18 cellular contexts compared by ENCODE assay signal in genomic region chr6:2732503-2733089, GRCh38. TPM values are rescaled to one million over a fixed set of nuclear protein-coding genes. Genes with fewer than 3 reads are reported as not detected.
DNase-seq lines count a peak whose midpoint lies in the region; ATAC-seq and TF ChIP-seq lines count a peak whose summit lies in the region.
"Had no signal": no experiment of that assay in that cellular context is flagged by ENCODE, and none has a peak within 500 bp of the region (broad histone marks: within the 10 kb centered on the region; RNA-seq: fewer than 3 reads in every experiment).

No MANE protein-coding gene starts in this region.

- no peak for ATAC-seq in IMR-90 (ENCODE audit: low read depth)
- peak; percentile 28 for ATAC-seq in left lung
- ATAC-seq in stimulated activated memory B cell treated with anti-CD40 and anti-IgM and Interleukin-4, amounts not matched to agents 10 μg/mL and 1 μg/mL and 100 μg/mL, for 72 hours = no peak

- no peaks in the 10 kb centered on the region for H3K9me3 Mint-ChIP-seq in stimulated activated memory B cell treated with anti-CD40 and anti-IgM and Interleukin-4, amounts not matched to agents 10 μg/mL and 1 μg/mL and 100 μg/mL, for 72 hours
- H3K9me3 Mint-ChIP-seq: activated T-cell treated with anti-CD3 and anti-CD28 coated beads, Interleukin-2, amount 50 U/mL, for 72 hours; stimulated activated naive CD8-positive, alpha-beta T cell treated with anti-CD3 and anti-CD28 coated beads, Interleukin-15, amount 100 ng/mL, for 72 hours; T-helper 2 cell treated with Interferon-gamma antibody and Interleukin-4, amounts not matched to agents 5 μg/mL and 100 μg/mL, for 36 hours had no signal

- no peak overlapping the region for H2BK5ac ChIP-seq in IMR-90 (ENCODE audit: low read depth, low read length, poor library complexity, severe bottlenecking)

- TF ChIP-seq CTCF in IMR-90 (conservative IDR thresholded peaks at IDR 0.05; ENCODE audit: low read depth, low read length) = no peak
- no peak for TF ChIP-seq CTCF in left lung (IDR thresholded peaks at IDR 0.05)
- TF ChIP-seq CTCF in esophagus squamous epithelium (IDR thresholded peaks at IDR 0.05) = no peak
- TF ChIP-seq CTCF in brain microvascular endothelial cell (IDR thresholded peaks at IDR 0.05; ENCODE audit: low read depth, low read length, missing control alignments) = no peak

- no peaks in the 10 kb centered on the region for H3K36me3 ChIP-seq in IMR-90 (ENCODE audit: control insufficient read depth, insufficient read depth, low read length)
- no peaks in the 10 kb centered on the region for H3K36me3 ChIP-seq in left lung
- H3K36me3 ChIP-seq in esophagus squamous epithelium = no peaks in the 10 kb centered on the region
- H3K36me3 ChIP-seq in brain microvascular endothelial cell (replicated peaks) = no peaks in the 10 kb centered on the region
- H3K36me3 ChIP-seq: gastroesophageal sphincter had no signal

- intact Hi-C loops in IMR-90 (cut with micrococcal nuclease) (no loop called here), left lung (cut with DNase I) (no loop called here), esophagus squamous epithelium (cut with DNase I) (no loop called here)

- H3K4me3 Mint-ChIP-seq in stimulated activated memory B cell treated with anti-CD40 and anti-IgM and Interleukin-4, amounts not matched to agents 10 μg/mL and 1 μg/mL and 100 μg/mL, for 72 hours = no peak overlapping the region
- H3K4me3 Mint-ChIP-seq: activated naive CD8-positive, alpha-beta T cell; activated T-cell treated with anti-CD3 and anti-CD28 coated beads, Interleukin-2, amount 50 U/mL, for 72 hours; stimulated activated naive CD8-positive, alpha-beta T cell treated with anti-CD3 and anti-CD28 coated beads, Interleukin-15, amount 100 ng/mL, for 72 hours; T-helper 2 cell treated with Interferon-gamma antibody and Interleukin-4, amounts not matched to agents 5 μg/mL and 100 μg/mL, for 36 hours had no signal

- peaks cover 8% of the 10 kb centered on the region; the same call in 1 of the 2 replicates for H3K4me1 ChIP-seq in IMR-90 (ENCODE audit: control insufficient read depth, insufficient read depth, low read length)
- peaks cover 0 to 14% of the 10 kb centered on the region in 2 donors for H3K4me1 ChIP-seq in left lung
- peaks cover 0 to 22% (median 0%) of the 10 kb centered on the region in 3 donors for H3K4me1 ChIP-seq in esophagus squamous epithelium

- H2BK120ac ChIP-seq in IMR-90 (ENCODE audit: low read depth, low read length) = no peak overlapping the region

- no peak overlapping the region for H3K56ac ChIP-seq in IMR-90 (ENCODE audit: extremely low read depth, insufficient read depth, low read length)

- dilution Hi-C loops in IMR-90 (cut with HindIII; ENCODE audit: low sequenced_read_pairs, unreplicated experiment) = no loop called here

- 0 out of 2 replicates have a peak overlapping the region, but pooled peaks have one; percentile 31 for H3K23ac ChIP-seq in IMR-90 (ENCODE audit: low read depth, low read length)

- H3K4me3 ChIP-seq in IMR-90 (ENCODE audit: insufficient read depth, low read depth, low read length) (no peak overlapping the region), left lung (no peak overlapping the region), esophagus squamous epithelium (no peak overlapping the region), brain microvascular endothelial cell (ENCODE audit: low read depth, low read length) (no peak overlapping the region)
- H3K4me3 ChIP-seq: gastroesophageal sphincter, PC-9, SK-N-MC had no signal

- H4K8ac ChIP-seq in IMR-90 (ENCODE audit: low read depth in 2 of 2, low read length in 2 of 2) = no peak overlapping the region

- no peak overlapping the region for H2AK9ac ChIP-seq in IMR-90 (replicated peaks; ENCODE audit: low read depth, low read length, poor library complexity)

- H3K36me3 Mint-ChIP-seq in stimulated activated memory B cell treated with anti-CD40 and anti-IgM and Interleukin-4, amounts not matched to agents 10 μg/mL and 1 μg/mL and 100 μg/mL, for 72 hours = no peaks in the 10 kb centered on the region
- H3K36me3 Mint-ChIP-seq: activated naive CD8-positive, alpha-beta T cell had no signal

- H4K20me1 ChIP-seq in IMR-90 (ENCODE audit: insufficient read depth, low read length) = no peaks in the 10 kb centered on the region

- no peak overlapping the region for H3K9ac ChIP-seq in IMR-90 (ENCODE audit: low read depth, low read length)

- peak overlapping the region; percentile 52 for H2AK5ac ChIP-seq in IMR-90 (ENCODE audit: low read depth, low read length)

- no peak for TF ChIP-seq RAD21 in IMR-90 (IDR thresholded peaks at IDR 0.05; ENCODE audit: low read length)

- no peak overlapping the region for H3K4ac ChIP-seq in IMR-90 (ENCODE audit: low read depth, low read length)

- in situ Hi-C loops in IMR-90 (cut with MboI; ENCODE audit: low sequenced_read_pairs) (no loop called here), brain microvascular endothelial cell (cut with HindIII; ENCODE audit: low pct_ligation_motif_present, low sequenced_read_pairs) (no loop called here)

- no peak overlapping the region for H2AFZ ChIP-seq in IMR-90 (replicated peaks; ENCODE audit: low read length, poor library complexity)
- H2AFZ ChIP-seq: PC-9 had no signal

- no peak overlapping the region for H3K18ac ChIP-seq in IMR-90 (ENCODE audit: low read depth, low read length)

- no peak for DNase-seq in IMR-90
- DNase-seq in caudate nucleus (lab: John Stamatoyannopoulos, UW) = no peak
- DNase-seq in left lung = no peak
- DNase-seq in H4 (ENCODE audit: low spot score) = no peak
- no peak for DNase-seq in UCSD-AML1 (lab: John Stamatoyannopoulos, UW; ENCODE audit: unreplicated experiment)
- no peak for DNase-seq in esophagus squamous epithelium (lab: John Stamatoyannopoulos, UW)
- DNase-seq in brain microvascular endothelial cell = no peak
- DNase-seq: activated CD8-positive, alpha-beta memory T cell treated with anti-CD3 and anti-CD28 coated beads for 24 hours; Caco-2; PC-9 had no signal

- H2BK20ac ChIP-seq in IMR-90 (ENCODE audit: low read depth, low read length) = no peak overlapping the region

- no CpG with 5 or more reads among the region's 5 CpGs for WGBS in IMR-90 (ENCODE audit: extremely low coverage in 2 of 2, insufficient read length in 1 of 2), 2 experiments
- 51 to 62% methylated on average over 5 of the region's 5 CpGs for WGBS in esophagus squamous epithelium, 2 donors

- H4K91ac ChIP-seq in IMR-90 (ENCODE audit: insufficient read depth, low read depth, low read length) = no peak overlapping the region

- no peak overlapping the region for H2BK15ac ChIP-seq in IMR-90 (ENCODE audit: low read depth, low read length)

- H3K9me3 ChIP-seq in IMR-90 (ENCODE audit: control insufficient read depth, insufficient read depth, low read length) (no peaks in the 10 kb centered on the region), left lung (no peaks in the 10 kb centered on the region), esophagus squamous epithelium (no peaks in the 10 kb centered on the region)
- H3K9me3 ChIP-seq: Caco-2, gastroesophageal sphincter had no signal

- H4K5ac ChIP-seq in IMR-90 (ENCODE audit: low read depth, low read length) = no peak overlapping the region

- H3K14ac ChIP-seq in IMR-90 (replicated peaks; ENCODE audit: low read depth, low read length) = no peak overlapping the region; the same call in 1 of the 2 replicates

- H3K27me3 ChIP-seq in IMR-90 (ENCODE audit: control insufficient read depth, insufficient read depth, low read length) (no peaks in the 10 kb centered on the region), left lung (no peaks in the 10 kb centered on the region), esophagus squamous epithelium (no peaks in the 10 kb centered on the region), brain microvascular endothelial cell (replicated peaks) (no peaks in the 10 kb centered on the region)
- H3K27me3 ChIP-seq: gastroesophageal sphincter had no signal

- H3K27me3 Mint-ChIP-seq in stimulated activated memory B cell treated with anti-CD40 and anti-IgM and Interleukin-4, amounts not matched to agents 10 μg/mL and 1 μg/mL and 100 μg/mL, for 72 hours = peaks cover 13% of the 10 kb centered on the region

- POLR2A ChIA-PET in IMR-90 (lab: Charles Lee; ENCODE audit: unreplicated experiment) = no interaction called here

- CTCF ChIA-PET in IMR-90 (lab: Yijun Ruan, JAX) = no interaction called here

- no peak overlapping the region for H3K27ac ChIP-seq in IMR-90 (ENCODE audit: insufficient read depth, low read length)
- peak overlapping the region; percentile 31 for H3K27ac ChIP-seq in caudate nucleus (ENCODE audit: low read depth, low read length)
- H3K27ac ChIP-seq in left lung = peak overlapping the region in 1 of 2 donors; percentile 14
- H3K27ac ChIP-seq in esophagus squamous epithelium = peak overlapping the region in 1 of 4 donors; percentile 26
- no peak overlapping the region for H3K27ac ChIP-seq in brain microvascular endothelial cell
- H3K27ac ChIP-seq: epithelial cell of prostate, PC-9, SK-N-MC had no signal

- H3K4me1 Mint-ChIP-seq in stimulated activated memory B cell treated with anti-CD40 and anti-IgM and Interleukin-4, amounts not matched to agents 10 μg/mL and 1 μg/mL and 100 μg/mL, for 72 hours = peaks cover 10% of the 10 kb centered on the region

- H3K4me2 ChIP-seq in IMR-90 (ENCODE audit: low read depth, low read length) = peak overlapping the region; percentile 55; the same call in 1 of the 2 replicates
- H3K4me2 ChIP-seq: PC-9 had no signal

- 0 out of 2 replicates have a peak, but pooled peaks cover 9% of the 10 kb centered on the region for H3K9me1 ChIP-seq in IMR-90 (ENCODE audit: insufficient read depth, low read length)

- no TSS peak for BruUV-seq in IMR-90 (replicated peaks; lab: Mats Ljungman, UMichigan)

- H3K27ac Mint-ChIP-seq in stimulated activated memory B cell treated with anti-CD40 and anti-IgM and Interleukin-4, amounts not matched to agents 10 μg/mL and 1 μg/mL and 100 μg/mL, for 72 hours = peak overlapping the region; percentile 88
- H3K27ac Mint-ChIP-seq: activated naive CD8-positive, alpha-beta T cell; activated T-cell treated with anti-CD3 and anti-CD28 coated beads, Interleukin-2, amount 50 U/mL, for 72 hours; stimulated activated naive CD8-positive, alpha-beta T cell treated with anti-CD3 and anti-CD28 coated beads, Interleukin-15, amount 100 ng/mL, for 72 hours; T-helper 2 cell treated with Interferon-gamma antibody and Interleukin-4, amounts not matched to agents 5 μg/mL and 100 μg/mL, for 36 hours had no signal

- TF ChIP-seq POLR2A in IMR-90 (IDR thresholded peaks at IDR 0.05; ENCODE audit: low read depth, low read length) (no peak), esophagus squamous epithelium (IDR thresholded peaks at IDR 0.05) (no peak)

- H3K79me1 ChIP-seq in IMR-90 (ENCODE audit: low read depth in 1 of 2, low read length in 2 of 2) = no peaks in the 10 kb centered on the region

RNA-seq across cellular contexts. Expression of gene MYLK4, which starts 18.1 kb away (rescaled TPM):
- total RNA-seq in IMR-90 (2012; rRNA removed) (under 0.01 TPM in 2 replicates), left lung (1 to 10 TPM in 1 of 2 donors, under 1 TPM in 1; 0.52 to 1.2 TPM), esophagus squamous epithelium (1 to 10 TPM in 2 of 4 donors, under 1 TPM in 2; 0.49 to 1.9 (median 1.0) TPM)
- 0.07 TPM in 2 replicates for polyA plus RNA-seq in IMR-90 (2012; rRNA removed)
- polyA plus RNA-seq in IMR-90 (2012; cell fraction: cytosol; rRNA removed) = 0.02 and 0.03 TPM in 2 replicates
- polyA plus RNA-seq in IMR-90 (2012; cell fraction: nucleus; rRNA removed; ENCODE audit: low replicate concordance) = 0.05 and 0.42 TPM in 2 replicates
- total RNA-seq in H4 (2014; rRNA removed; shearing (Covaris generic)) = 0.10 and 0.48 TPM in 2 replicates

RNA-seq across cellular contexts. Expression of gene WRNIP1, which starts 32.6 kb away (rescaled TPM):
- 37.2 and 47.1 TPM in 2 replicates for total RNA-seq in IMR-90 (2012; rRNA removed)
- polyA plus RNA-seq in IMR-90 (2012; rRNA removed) = 42.6 and 43.7 TPM in 2 replicates
- 45.5 and 55.1 TPM in 2 replicates for polyA plus RNA-seq in IMR-90 (2012; cell fraction: cytosol; rRNA removed)
- 42.3 and 49.2 TPM in 2 replicates for polyA plus RNA-seq in IMR-90 (2012; cell fraction: nucleus; rRNA removed; ENCODE audit: low replicate concordance)
- total RNA-seq in left lung = 10 to 100 TPM; 34.9 to 37.4 TPM
- total RNA-seq in H4 (2014; rRNA removed; shearing (Covaris generic)) = 63.4 and 69.0 TPM in 2 replicates
- total RNA-seq in esophagus squamous epithelium = 10 to 100 TPM; 66.0 to 75.6 (median 69.9) TPM
